In genomic region chr17:32481193-32481592, GRCh38 we compare ENCODE assay signal across 1 cellular context.
TF ChIP-seq lines count a peak whose summit lies in the region.

No MANE protein-coding gene starts in this region.

TF ChIP-seq in endothelial cell of umbilical vein, 7 proteins besides CTCF, POLR2A, EP300 and RAD21 (continued from another document):
- no peak for TF ChIP-seq FOS (IDR thresholded peaks at IDR 0.05; ENCODE audit: borderline replicate concordance, insufficient read depth, low read length)
- no peak for TF ChIP-seq POLR2AphosphoS5 (IDR thresholded peaks at IDR 0.05; ENCODE audit: insufficient read depth, low read depth, low read length)
- no peak for TF ChIP-seq JUN (IDR thresholded peaks at IDR 0.05; ENCODE audit: borderline replicate concordance, insufficient read depth, insufficient read length, low read depth)
- TF ChIP-seq EZH2 (IDR thresholded peaks at IDR 0.05; ENCODE audit: borderline replicate concordance, low read depth, low read length, severe bottlenecking), result no peak
- no peak for TF ChIP-seq MYC (IDR thresholded peaks at IDR 0.05; ENCODE audit: low read depth, low read length)
- TF ChIP-seq MAX (IDR thresholded peaks at IDR 0.05; ENCODE audit: insufficient read depth, insufficient read length), result no peak
